ENCODE assay signal across 19 cellular contexts in genomic region chr9:20988061-20988460, GRCh38. TPM values are rescaled to one million over a fixed set of nuclear protein-coding genes. Genes with fewer than 3 reads are reported as not detected.
DNase-seq lines count a peak whose midpoint lies in the region; ATAC-seq and TF ChIP-seq lines count a peak whose summit lies in the region.
"Had no signal": no experiment of that assay in that cellular context is flagged by ENCODE, and none has a peak within 500 bp of the region (broad histone marks: within the 10 kb centered on the region; RNA-seq: fewer than 3 reads in every experiment).

No MANE protein-coding gene starts in this region.

- no peaks in the 10 kb centered on the region for H3K27me3 ChIP-seq in OCI-LY1 (ENCODE audit: insufficient read depth, low read length)
- H3K27me3 ChIP-seq in hepatocyte: no peaks in the 10 kb centered on the region
- no peaks in the 10 kb centered on the region for H3K27me3 ChIP-seq in trophoblast cell (ENCODE audit: insufficient read depth, low read length)
- H3K27me3 ChIP-seq in A673 (replicated peaks; ENCODE audit: insufficient read depth, low read depth, low read length, poor library complexity): no peaks in the 10 kb centered on the region
- H3K27me3 ChIP-seq: SJCRH30 had no signal

- H3K14ac ChIP-seq in trophoblast cell (ENCODE audit: low read length): no peak overlapping the region

- no peak overlapping the region for H4K91ac ChIP-seq in trophoblast cell (ENCODE audit: low read depth, low read length)

- no peaks in the 10 kb centered on the region for H3K9me3 ChIP-seq in OCI-LY1 (ENCODE audit: low read length)
- no peaks in the 10 kb centered on the region for H3K9me3 ChIP-seq in hepatocyte (ENCODE audit: low read depth)
- no peaks in the 10 kb centered on the region for H3K9me3 ChIP-seq in trophoblast cell (ENCODE audit: insufficient read depth, low read depth, low read length)
- H3K9me3 ChIP-seq in A673 (ENCODE audit: low read depth, low read length, poor library complexity, severe bottlenecking): no peaks in the 10 kb centered on the region
- H3K9me3 ChIP-seq: SJCRH30 had no signal

- no peak overlapping the region for H3K4me3 ChIP-seq in OCI-LY1 (ENCODE audit: low read depth, low read length, poor library complexity, severe bottlenecking)
- H3K4me3 ChIP-seq in hepatocyte: no peak overlapping the region
- H3K4me3 ChIP-seq in trophoblast cell (ENCODE audit: low read depth, low read length): no peak overlapping the region
- H3K4me3 ChIP-seq in A673 (ENCODE audit: low read depth, low read length, poor library complexity, severe bottlenecking): no peak overlapping the region
- H3K4me3 ChIP-seq: SJCRH30 had no signal

- no peak overlapping the region for H2AK5ac ChIP-seq in trophoblast cell (ENCODE audit: low read length)

- CTCF ChIA-PET in A673 (lab: Charles Lee): no interaction called here

- ATAC-seq in GM19452 (IDR thresholded peaks at IDR 0.05; ENCODE audit: unreplicated experiment): no peak
- ATAC-seq: HCT116, HepG2, Panc1 had no signal

- intact Hi-C loops in A673 (cut with micrococcal nuclease; ENCODE audit: unreplicated experiment): no loop called here

- no peaks in the 10 kb centered on the region for H4K20me1 ChIP-seq in OCI-LY1 (ENCODE audit: insufficient read depth, low read length)
- no peaks in the 10 kb centered on the region for H4K20me1 ChIP-seq in hepatocyte (ENCODE audit: insufficient read depth, poor library complexity, severe bottlenecking)

- no peak for TF ChIP-seq CTCF in OCI-LY1 (IDR thresholded peaks at IDR 0.05; ENCODE audit: low read length)
- TF ChIP-seq CTCF in hepatocyte (IDR thresholded peaks at IDR 0.05; ENCODE audit: poor library complexity): no peak
- TF ChIP-seq CTCF in A673 (conservative IDR thresholded peaks at IDR 0.05; ENCODE audit: low read depth, low read length): no peak

- H2BK5ac ChIP-seq in trophoblast cell (ENCODE audit: low read depth, low read length, poor library complexity): no peak overlapping the region

- H3K4ac ChIP-seq in trophoblast cell (ENCODE audit: low read depth, low read length): no peak overlapping the region

- no peaks in the 10 kb centered on the region for H3F3A ChIP-seq in OCI-LY1 (ENCODE audit: insufficient read depth, low read length)

- H3K79me1 ChIP-seq in trophoblast cell (ENCODE audit: low read length): no peaks in the 10 kb centered on the region

- H3K9me2 ChIP-seq in OCI-LY1 (ENCODE audit: low read depth, low read length): no peaks in the 10 kb centered on the region
- no peaks in the 10 kb centered on the region for H3K9me2 ChIP-seq in hepatocyte (replicated peaks; ENCODE audit: insufficient read depth)

- no peak overlapping the region for H2BK120ac ChIP-seq in trophoblast cell (ENCODE audit: insufficient read depth, low read length, poor library complexity)

- peak overlapping the region; percentile 58 for H3K4me2 ChIP-seq in OCI-LY1 (ENCODE audit: low read length)
- H3K4me2 ChIP-seq in hepatocyte: no peak overlapping the region
- H3K4me2 ChIP-seq in trophoblast cell (ENCODE audit: low read length): no peak overlapping the region

- H2BK12ac ChIP-seq in trophoblast cell (ENCODE audit: low read length): no peak overlapping the region

- H2AFZ ChIP-seq in OCI-LY1 (ENCODE audit: low read length) (no peak overlapping the region), hepatocyte (no peak overlapping the region), trophoblast cell (ENCODE audit: insufficient read depth, low read length, poor library complexity) (no peak overlapping the region)

- H3K27ac ChIP-seq in OCI-LY1 (ENCODE audit: low read depth, low read length, poor library complexity, severe bottlenecking) (peak overlapping the region; percentile 97), hepatocyte (peak overlapping the region; percentile 18), trophoblast cell (ENCODE audit: low read depth, low read length) (no peak overlapping the region), A673 (ENCODE audit: low read depth, low read length, poor library complexity, severe bottlenecking) (no peak overlapping the region)
- H3K27ac ChIP-seq: 22Rv1, SJCRH30 had no signal

- no peak overlapping the region for H3K18ac ChIP-seq in trophoblast cell (ENCODE audit: low read length)

- DNase-seq in NCI-H187 treated with DMSO at 0.1 percent for 48 hours (lab: John Stamatoyannopoulos, UW): peak; percentile 15
- DNase-seq in NCI-H187 (lab: John Stamatoyannopoulos, UW): no peak
- no peak for DNase-seq in hepatocyte (ENCODE audit: low spot score)
- DNase-seq in trophoblast cell: peak; percentile 47 to 81
- DNase-seq in activated effector memory CD4-positive, alpha-beta T cell treated with anti-CD3 and anti-CD28 coated beads, Interleukin-2, amount 50 U/mL, for 16 hours: no peak
- DNase-seq in A673 (ENCODE audit: low spot score): no peak
- DNase-seq: DND-41, GOT3, NCI-H1105 treated with DMSO at 0.1 percent for 48 hours, NCI-H1930, NCI-H510A, NCI-H748 treated with DMSO at 0.1 percent for 48 hours, SJCRH30 had no signal

- WGBS in hepatocyte (ENCODE audit: low lambda C conversion rate, missing lambda C conversion rate): 80% methylated on average over 3 of the region's 3 CpGs
- no CpG with 5 or more reads among the region's 3 CpGs for WGBS in trophoblast cell (ENCODE audit: extremely low coverage, insufficient coverage, insufficient read length)

- no peak overlapping the region for H3K23ac ChIP-seq in trophoblast cell (ENCODE audit: low read length)

- H3K4me1 ChIP-seq in OCI-LY1 (ENCODE audit: insufficient read depth, low read length, severe bottlenecking) (peaks cover 95% of the 10 kb centered on the region), hepatocyte (ENCODE audit: insufficient read depth) (peaks cover 3% of the 10 kb centered on the region), trophoblast cell (ENCODE audit: control insufficient read depth in 1 of 2, insufficient read depth in 2 of 2, low read length in 2 of 2) (no peaks in the 10 kb centered on the region), A673 (ENCODE audit: insufficient read depth, low read length, poor library complexity, severe bottlenecking) (no peaks in the 10 kb centered on the region)
- H3K4me1 ChIP-seq: SJCRH30 had no signal

- no peaks in the 10 kb centered on the region; the same call in 1 of the 2 replicates for H3K36me3 ChIP-seq in OCI-LY1 (ENCODE audit: insufficient read depth, low read length)
- no peaks in the 10 kb centered on the region for H3K36me3 ChIP-seq in hepatocyte (replicated peaks; ENCODE audit: insufficient read depth, low read depth)
- peaks cover 6 to 14% of the 10 kb centered on the region in 2 experiments for H3K36me3 ChIP-seq in trophoblast cell (ENCODE audit: control insufficient read depth in 1 of 2, insufficient read depth in 2 of 2, low read length in 2 of 2)
- H3K36me3 ChIP-seq in A673 (ENCODE audit: insufficient read depth, low read length, poor library complexity, severe bottlenecking): peaks cover 2% of the 10 kb centered on the region
- H3K36me3 ChIP-seq: SJCRH30 had no signal

- BruUV-seq in A673 (replicated peaks; lab: Mats Ljungman, UMichigan): no TSS peak

- H3K9ac ChIP-seq in OCI-LY1 (ENCODE audit: low read length) (peak overlapping the region; percentile 54), trophoblast cell (ENCODE audit: low read length) (no peak overlapping the region)

- POLR2A ChIA-PET in A673 (lab: Charles Lee; ENCODE audit: low non-redundant PET): no interaction called here

- no peak overlapping the region for H4K8ac ChIP-seq in trophoblast cell (ENCODE audit: low read depth, low read length)

- H3K79me2 ChIP-seq in OCI-LY1 (ENCODE audit: insufficient read depth, low read length) (no peaks in the 10 kb centered on the region), hepatocyte (no peaks in the 10 kb centered on the region), trophoblast cell (ENCODE audit: control insufficient read depth, insufficient read depth, low read length, poor library complexity) (no peaks in the 10 kb centered on the region)

- H4K12ac ChIP-seq in trophoblast cell (ENCODE audit: low read depth, low read length): no peak overlapping the region

RNA-seq across cellular contexts. Expression of gene HACD4, which starts 43.4 kb away (rescaled TPM):
- 1.2 and 1.3 TPM in 2 replicates for total RNA-seq in hepatocyte
- polyA plus RNA-seq in hepatocyte: 1.3 TPM in 2 replicates
- 2.1 and 2.2 TPM in 2 replicates for polyA plus RNA-seq in trophoblast cell (2013)
- 0.19 and 0.26 TPM in 2 replicates for total RNA-seq in A673 (2021)
- total RNA-seq: HepG2, SJCRH30 had no signal
- polyA plus RNA-seq: HepG2 had no signal

Comparison
In these comparisons a context has a peak if more than half of its experiments do, and no peak if none do; other contexts are left out.
1. DNase-seq: peak in NCI-H187 treated with DMSO at 0.1 percent for 48 hours (single experiment) and trophoblast cell (2 of 2); none in NCI-H187 (0 of 2), hepatocyte (single experiment), activated effector memory CD4-positive, alpha-beta T cell treated with anti-CD3 and anti-CD28 coated beads, Interleukin-2, amount 50 U/mL, for 16 hours (single experiment) and A673 (single experiment).
2. H3K27ac ChIP-seq: peak in OCI-LY1 (single experiment) and hepatocyte (single experiment); none in trophoblast cell (single experiment) and A673 (single experiment).